1 cellular context compared by ENCODE assay signal in the genomic region with DNA sequence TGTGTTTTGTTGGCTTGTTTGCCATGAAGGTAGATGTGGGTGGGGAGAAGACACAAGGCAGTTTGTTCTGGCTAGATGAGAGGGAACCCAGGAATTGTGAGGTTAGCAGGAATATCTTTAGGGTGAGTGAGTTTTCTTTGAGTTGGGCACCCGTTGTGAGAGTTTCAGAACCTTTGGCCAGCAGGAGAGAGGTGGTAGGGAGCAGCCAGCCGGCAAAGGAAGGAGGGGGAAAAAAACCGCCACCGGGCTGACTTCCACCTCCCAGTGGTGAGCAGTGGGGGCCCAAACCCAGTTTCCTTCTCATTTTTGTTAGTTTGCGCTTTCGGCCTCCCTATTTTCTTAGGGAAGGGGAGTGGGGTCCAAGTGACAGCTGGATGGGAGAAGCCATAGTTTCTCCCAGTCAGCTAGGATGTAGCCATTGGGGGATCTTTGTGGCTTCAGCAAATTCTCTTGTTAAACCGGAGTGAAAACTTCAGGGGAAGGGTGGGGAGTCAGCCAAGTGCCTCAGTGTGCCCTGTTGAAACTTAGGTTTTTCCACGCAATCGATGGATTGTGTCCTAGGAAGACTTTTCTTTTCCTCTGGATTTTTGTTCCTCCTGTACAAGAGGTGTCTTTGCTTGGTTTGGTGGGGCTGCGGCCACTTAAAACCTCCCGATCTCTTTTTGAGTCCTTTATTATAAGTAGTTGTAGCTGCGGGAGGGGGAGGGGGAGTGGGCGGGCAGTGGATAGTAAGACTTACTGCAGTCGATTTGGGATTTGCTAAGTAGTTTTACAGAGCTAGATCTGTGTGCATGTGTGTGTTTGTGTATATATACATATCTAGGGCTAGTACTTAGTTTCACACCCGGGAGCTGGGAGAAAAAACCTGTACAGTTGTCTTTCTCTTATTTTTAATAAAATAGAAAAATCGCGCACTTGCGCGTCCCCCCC.
TF ChIP-seq lines count a peak whose summit lies in the region.

No MANE protein-coding gene starts in this region.

TF ChIP-seq in GM23338, 12 proteins besides CTCF, POLR2A, EP300 and RAD21 (continued from another document):
- TF ChIP-seq CREB1 (CRISPR knock-in tag; IDR thresholded peaks at IDR 0.05; ENCODE audit: low read depth): no peak
